Comparison of ENCODE assay signal across 8 cellular contexts in genomic region chr1:22131875-22132486, GRCh38. TPM values are rescaled to one million over a fixed set of nuclear protein-coding genes. Genes with fewer than 3 reads are reported as not detected.
DNase-seq lines count a peak whose midpoint lies in the region; ATAC-seq and TF ChIP-seq lines count a peak whose summit lies in the region.

No MANE protein-coding gene starts in this region.

- no peak overlapping the region for H3K14ac ChIP-seq in H9 (ENCODE audit: insufficient read depth, low read length)

- no peak overlapping the region for H2BK120ac ChIP-seq in H9 (ENCODE audit: low read depth, low read length, poor library complexity, severe bottlenecking)

- H3K56ac ChIP-seq in H9 (ENCODE audit: insufficient read length, low read depth, low read length): no peak overlapping the region

- no peaks in the 10 kb centered on the region for H3K4me1 ChIP-seq in H9 (ENCODE audit: insufficient read depth, low read length)
- H3K4me1 ChIP-seq in hepatocyte (ENCODE audit: insufficient read depth): peaks cover 10% of the 10 kb centered on the region

- no peaks in the 10 kb centered on the region for H3K9me2 ChIP-seq in hepatocyte (replicated peaks; ENCODE audit: insufficient read depth)

- intact Hi-C loops in sciatic nerve (cut with DNase I): no loop called here

- H3K9me3 Mint-ChIP-seq in H9: no peaks in the 10 kb centered on the region

- H3K23me2 ChIP-seq in H9 (ENCODE audit: insufficient read length, low read depth, low read length, poor library complexity, severe bottlenecking): no peaks in the 10 kb centered on the region

- no peak overlapping the region for H3K4ac ChIP-seq in H9 (ENCODE audit: low read depth, low read length)

- no peaks in the 10 kb centered on the region for H3K79me2 ChIP-seq in H9 (ENCODE audit: insufficient read depth, low read length)
- no peaks in the 10 kb centered on the region for H3K79me2 ChIP-seq in hepatocyte

- no peaks in the 10 kb centered on the region for H3K27me3 ChIP-seq in H9 (ENCODE audit: insufficient read depth, low read length)
- no peaks in the 10 kb centered on the region for H3K27me3 ChIP-seq in hepatocyte

- H2AK5ac ChIP-seq in H9 (ENCODE audit: insufficient read length, low read length): no peak overlapping the region

- H4K91ac ChIP-seq in H9 (ENCODE audit: insufficient read length, low read depth, low read length): no peak overlapping the region

- H3K9ac ChIP-seq in H9 (ENCODE audit: extremely low read depth, insufficient read length, low read length): no peak overlapping the region

- no peak overlapping the region for H3K4me3 Mint-ChIP-seq in H9

- ATAC-seq in HG02840 (IDR thresholded peaks at IDR 0.05; ENCODE audit: low FRiP score, unreplicated experiment): no peak
- no peak for ATAC-seq in sciatic nerve

- no peaks in the 10 kb centered on the region for H3K79me1 ChIP-seq in H9 (ENCODE audit: insufficient read depth, low read depth, low read length, poor library complexity, severe bottlenecking)

- no peaks in the 10 kb centered on the region for H3K9me3 ChIP-seq in H9 (ENCODE audit: control insufficient read depth, low read depth, low read length)
- no peaks in the 10 kb centered on the region for H3K9me3 ChIP-seq in hepatocyte (ENCODE audit: low read depth)

- H3K27ac ChIP-seq in H9 (ENCODE audit: insufficient read length, low read depth, low read length) (no peak overlapping the region), hepatocyte (no peak overlapping the region)

- H2AFZ ChIP-seq in H9 (ENCODE audit: low read length) (no peak overlapping the region), hepatocyte (no peak overlapping the region)

- DNase-seq in AG09309 (ENCODE audit: low read depth) (no peak), H9 (peak; percentile 85), RPMI8226 (peak; percentile 70), hepatocyte (ENCODE audit: low spot score) (peak; percentile 81), sciatic nerve (ENCODE audit: low spot score) (no peak)
- peak in 3 of 4 experiments; percentile 22 to 23 (median 23) for DNase-seq in activated naive CD4-positive, alpha-beta T cell (lab: John Stamatoyannopoulos, UW)
- peak; percentile 16 for DNase-seq in stimulated activated CD4-positive, alpha-beta T cell treated with anti-CD3 and anti-CD28 coated beads, Interleukin-2, amount 100 ng/mL, for 4 hours (ENCODE audit: low read depth)

- peaks cover 19 to 27% of the 10 kb centered on the region in 2 experiments for H3K4me1 Mint-ChIP-seq in H9

- no peak overlapping the region for H4K8ac ChIP-seq in H9 (replicated peaks; ENCODE audit: insufficient read length, low read depth, low read length)

- no peak overlapping the region for H2BK15ac ChIP-seq in H9 (ENCODE audit: low read depth, low read length)

- H4K20me1 ChIP-seq in H9 (ENCODE audit: control insufficient read depth, insufficient read depth, insufficient read length): no peaks in the 10 kb centered on the region
- no peaks in the 10 kb centered on the region for H4K20me1 ChIP-seq in hepatocyte (ENCODE audit: insufficient read depth, poor library complexity, severe bottlenecking)

- H2BK12ac ChIP-seq in H9 (ENCODE audit: insufficient read length, low read depth, low read length): no peak overlapping the region

- H3K18ac ChIP-seq in H9 (ENCODE audit: insufficient read length, low read depth, low read length): no peak overlapping the region

- peak; percentile 69 for TF ChIP-seq CTCF in AG09309 (IDR thresholded peaks at IDR 0.05; ENCODE audit: control insufficient read depth, insufficient read depth, low read depth, low read length, missing control alignments)
- TF ChIP-seq CTCF in H9 (conservative IDR thresholded peaks at IDR 0.05): peak; percentile 99
- peak; percentile 91 for TF ChIP-seq CTCF in hepatocyte (IDR thresholded peaks at IDR 0.05; ENCODE audit: poor library complexity)

- H3K4me2 ChIP-seq in H9 (ENCODE audit: insufficient read depth, insufficient read length, low read length) (no peak overlapping the region), hepatocyte (no peak overlapping the region)

- H2BK5ac ChIP-seq in H9 (ENCODE audit: insufficient read length, low read length): no peak overlapping the region

- H3T11ph ChIP-seq in H9 (ENCODE audit: low read length): no peak overlapping the region

- peaks cover 5% of the 10 kb centered on the region for H3K27me3 Mint-ChIP-seq in H9 (ENCODE audit: low read depth)

- no peak overlapping the region for H3K4me3 ChIP-seq in AG09309 (ENCODE audit: control insufficient read depth, low read depth, low read length)
- no peak overlapping the region for H3K4me3 ChIP-seq in hepatocyte

- WGBS in H9 (ENCODE audit: extremely low coverage, insufficient read length, low lambda C conversion rate): no CpG with 5 or more reads among the region's 10 CpGs
- 19% methylated on average over 9 of the region's 10 CpGs for WGBS in hepatocyte (ENCODE audit: low lambda C conversion rate, missing lambda C conversion rate)

- no peak overlapping the region for H4K5ac ChIP-seq in H9 (ENCODE audit: insufficient read length, low read depth, low read length)

- H3K27ac Mint-ChIP-seq in H9: no peak overlapping the region

- no peak overlapping the region for H2BK20ac ChIP-seq in H9 (ENCODE audit: low read depth, low read length, poor library complexity, severe bottlenecking)

- no peaks in the 10 kb centered on the region for H3K36me3 ChIP-seq in hepatocyte (replicated peaks; ENCODE audit: insufficient read depth, low read depth)

- no peaks in the 10 kb centered on the region for H3K36me3 Mint-ChIP-seq in H9 (ENCODE audit: insufficient read depth in 1 of 3, low read depth in 3 of 3)

- H3K23ac ChIP-seq in H9 (ENCODE audit: insufficient read length, low read depth, low read length): no peak overlapping the region

RNA-seq across cellular contexts. Expression of gene WNT4, which starts 10.9 kb away (rescaled TPM):
- total RNA-seq in H9 (2021): 0.72 and 1.4 TPM in 2 replicates
- total RNA-seq in hepatocyte: 1.6 and 1.7 TPM in 2 replicates
- 4.2 and 5.1 TPM in 2 replicates for polyA plus RNA-seq in hepatocyte
- total RNA-seq in sciatic nerve: 0.22 TPM

Comparison
In these comparisons a context has a peak if more than half of its experiments do, and no peak if none do; other contexts are left out.
1. DNase-seq: peak in H9 (single experiment), RPMI8226 (single experiment), activated naive CD4-positive, alpha-beta T cell (3 of 4), hepatocyte (single experiment) and stimulated activated CD4-positive, alpha-beta T cell treated with anti-CD3 and anti-CD28 coated beads, Interleukin-2, amount 100 ng/mL, for 4 hours (single experiment); none in AG09309 (single experiment) and sciatic nerve (single experiment).
2. Peak in every context shown above with its lines, with median percentiles within 50 percentile points of each other: CTCF ChIP-seq.